Comparison of ENCODE assay signal across 14 cellular contexts in genomic region chr4:141081921-141082381, GRCh38. TPM values are rescaled to one million over a fixed set of nuclear protein-coding genes. Genes with fewer than 3 reads are reported as not detected.
DNase-seq lines count a peak whose midpoint lies in the region.
"Had no signal": no experiment of that assay in that cellular context is flagged by ENCODE, and none has a peak within 500 bp of the region (broad histone marks: within the 10 kb centered on the region; RNA-seq: fewer than 3 reads in every experiment).

No MANE protein-coding gene starts in this region.

- no peaks in the 10 kb centered on the region for H3K27me3 ChIP-seq in SJCRH30
- H3K27me3 ChIP-seq: body of pancreas had no signal

- H3K9me3 ChIP-seq in SJCRH30 (replicated peaks) = no peaks in the 10 kb centered on the region; the same call in 1 of the 2 replicates
- H3K9me3 ChIP-seq: body of pancreas had no signal

- WGBS in urinary bladder = 19% methylated on average over 9 of the region's 9 CpGs

- DNase-seq in NCI-H1105 treated with DMSO at 0.1 percent for 48 hours (lab: John Stamatoyannopoulos, UW) = peak; percentile 57
- DNase-seq in SJCRH30 = peak; percentile 34 to 81
- DNase-seq in iris pigment epithelial cell (ENCODE audit: low read depth) = peak; percentile 20
- no peak for DNase-seq in activated CD4-positive, alpha-beta T cell treated with anti-CD3 and anti-CD28 coated beads, Interleukin-2, amount 50 U/mL, for 48 hours
- no peak for DNase-seq in occipital lobe (lab: John Stamatoyannopoulos, UW)
- no peak for DNase-seq in RPMI8226
- DNase-seq: body of pancreas; CD4-positive, alpha-beta memory T cell; GOT3; KBM-7; NCI-H187 treated with DMSO at 0.1 percent for 48 hours; stimulated activated naive CD8-positive, alpha-beta T cell treated with anti-CD3 and anti-CD28 coated beads, Interleukin-15, Interleukin-2, amounts not matched to agents 100 U/mL and 50 U/mL, for 24 hours; WERI-Rb-1 had no signal

- H3K36me3 ChIP-seq in SJCRH30 (no peaks in the 10 kb centered on the region), urinary bladder (ENCODE audit: insufficient read depth) (no peaks in the 10 kb centered on the region)
- H3K36me3 ChIP-seq: WERI-Rb-1 had no signal

- H3K4me3 ChIP-seq in SJCRH30 = peak overlapping the region; percentile 48
- H3K4me3 ChIP-seq in urinary bladder (ENCODE audit: low read depth, low read length) = peak overlapping the region; percentile 38
- H3K4me3 ChIP-seq: body of pancreas had no signal

- H3K27ac ChIP-seq in SJCRH30 = peak overlapping the region; percentile 71
- H3K27ac ChIP-seq in urinary bladder (ENCODE audit: low read depth) = no peak overlapping the region
- H3K27ac ChIP-seq: body of pancreas, WERI-Rb-1 had no signal

- H3K4me1 ChIP-seq in SJCRH30 (peaks cover 38% of the 10 kb centered on the region), urinary bladder (ENCODE audit: insufficient read depth) (no peaks in the 10 kb centered on the region)
- H3K4me1 ChIP-seq: body of pancreas had no signal

RNA-seq across cellular contexts. Expression of gene RNF150, which starts 51.3 kb away (rescaled TPM):
- 22.2 and 23.4 TPM in 2 replicates for total RNA-seq in SJCRH30 (2014; rRNA removed; shearing (Covaris generic))
- total RNA-seq in urinary bladder (41.3 TPM), occipital lobe (34.5 TPM)
- polyA plus RNA-seq in urinary bladder = 13.2 TPM
- total RNA-seq: CD4-positive, alpha-beta memory T cell had no signal
- polyA plus RNA-seq: CD4-positive, alpha-beta memory T cell had no signal

Comparison
In these comparisons a context has a peak if more than half of its experiments do, and no peak if none do; other contexts are left out.
1. DNase-seq: peak in NCI-H1105 treated with DMSO at 0.1 percent for 48 hours (single experiment), SJCRH30 (2 of 2) and iris pigment epithelial cell (single experiment); none in activated CD4-positive, alpha-beta T cell treated with anti-CD3 and anti-CD28 coated beads, Interleukin-2, amount 50 U/mL, for 48 hours (0 of 2), occipital lobe (single experiment) and RPMI8226 (single experiment).